ENCODE assay signal across 31 cellular contexts in the genomic region with DNA sequence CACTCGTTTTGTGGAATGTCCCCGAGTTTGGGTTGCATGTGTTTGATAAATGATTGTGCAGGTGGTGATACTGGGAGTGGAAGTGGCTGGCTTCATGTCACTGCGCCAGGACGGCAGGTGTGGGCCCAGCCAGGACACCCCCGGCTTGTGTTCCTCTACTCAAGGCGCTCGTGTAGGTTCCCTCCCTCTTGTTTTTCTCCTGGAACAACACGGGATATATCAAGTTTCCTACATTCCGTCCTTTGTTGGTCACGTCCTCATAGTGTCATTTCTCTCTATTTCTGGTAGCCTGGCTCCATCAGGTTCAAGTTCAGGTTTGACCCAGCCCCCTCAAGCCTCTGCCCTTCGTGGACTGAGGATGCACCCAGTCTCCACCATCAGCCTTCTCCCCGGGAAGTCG. TPM values are rescaled to one million over a fixed set of nuclear protein-coding genes. Genes with fewer than 3 reads are reported as not detected.
"Had no signal": no experiment of that assay in that cellular context is flagged by ENCODE, and none has a peak within 500 bp of the region (broad histone marks: within the 10 kb centered on the region; RNA-seq: fewer than 3 reads in every experiment).

No MANE protein-coding gene starts in this region.

- H3K9me3 ChIP-seq: SJCRH30 had no signal

- H3K4me3 ChIP-seq: SJCRH30, SK-N-MC had no signal

- H3K27me3 ChIP-seq: brain microvascular endothelial cell, SJCRH30 had no signal

- DNase-seq: activated CD4-positive, alpha-beta T cell treated with anti-CD3 and anti-CD28 coated beads, Interleukin-2, amount 10 ng/mL, durations not matched to agents 24 days and 14 days; activated CD4-positive, alpha-beta T cell treated with anti-CD3 and anti-CD28 coated beads, Interleukin-2, amount 50 U/mL, for 4 hours; activated CD8-positive, alpha-beta T cell treated with anti-CD3 and anti-CD28 coated beads for 36 hours; activated effector memory CD4-positive, alpha-beta T cell treated with anti-CD3 and anti-CD28 coated beads, Interleukin-2, amount 50 U/mL, for 16 hours; activated naive CD4-positive, alpha-beta T cell; activated naive CD4-positive, alpha-beta T cell treated with anti-CD3 and anti-CD28 coated beads, Interleukin-2, amount 50 U/mL, for 16 hours; activated naive CD8-positive, alpha-beta T cell treated with anti-CD3 and anti-CD28 coated beads for 36 hours; activated T-cell treated with anti-CD3 and anti-CD28 coated beads, Interleukin-2, amount 50 U/mL, for 1 hour; activated T-cell treated with anti-CD3 and anti-CD28 coated beads, Interleukin-2, amount 50 U/mL, for 72 hours; amniotic stem cell; aorta; brain microvascular endothelial cell; central memory CD4-positive, alpha-beta T cell; Karpas-422; KBM-7; NCI-H1105; NCI-H1417 treated with DMSO at 0.1 percent for 48 hours; NCI-H187 treated with DMSO at 0.1 percent for 48 hours; NCI-H2081; NCI-H2171; NCI-H510A; NCI-H526 treated with DMSO at 0.1 percent for 48 hours; NCI-H774; SHP77; SJCRH30; T1000; WERI-Rb-1 had no signal

- ATAC-seq: activated CD8-positive, alpha-beta T cell treated with anti-CD3 and anti-CD28 coated beads for 36 hours; activated T-cell treated with anti-CD3 and anti-CD28 coated beads, Interleukin-2, amount 50 U/mL, for 72 hours; activated T-helper 17 cell treated with anti-CD3 and anti-CD28 coated beads, Interleukin-2, amount 50 U/mL, for 72 hours; Panc1 had no signal

- H3K36me3 ChIP-seq: brain microvascular endothelial cell, SJCRH30, WERI-Rb-1 had no signal

- H3K27ac ChIP-seq: brain microvascular endothelial cell, SJCRH30, SK-N-MC, WERI-Rb-1 had no signal

RNA-seq across cellular contexts. Expression of a gene that starts 16.3 kb away (rescaled TPM):
- total RNA-seq: activated CD4-positive, alpha-beta T cell treated with anti-CD3 and anti-CD28 coated beads, Interleukin-2, amount 10 ng/mL, durations not matched to agents 24 days and 14 days; T-helper 1 cell treated with Interleukin-12 subunit alpha and Interleukin-12 subunit beta and Interleukin-4 antibody, amounts not matched to agents 30 ng/mL and 1 ng/mL, for 36 hours had no signal
